In the genomic region with DNA sequence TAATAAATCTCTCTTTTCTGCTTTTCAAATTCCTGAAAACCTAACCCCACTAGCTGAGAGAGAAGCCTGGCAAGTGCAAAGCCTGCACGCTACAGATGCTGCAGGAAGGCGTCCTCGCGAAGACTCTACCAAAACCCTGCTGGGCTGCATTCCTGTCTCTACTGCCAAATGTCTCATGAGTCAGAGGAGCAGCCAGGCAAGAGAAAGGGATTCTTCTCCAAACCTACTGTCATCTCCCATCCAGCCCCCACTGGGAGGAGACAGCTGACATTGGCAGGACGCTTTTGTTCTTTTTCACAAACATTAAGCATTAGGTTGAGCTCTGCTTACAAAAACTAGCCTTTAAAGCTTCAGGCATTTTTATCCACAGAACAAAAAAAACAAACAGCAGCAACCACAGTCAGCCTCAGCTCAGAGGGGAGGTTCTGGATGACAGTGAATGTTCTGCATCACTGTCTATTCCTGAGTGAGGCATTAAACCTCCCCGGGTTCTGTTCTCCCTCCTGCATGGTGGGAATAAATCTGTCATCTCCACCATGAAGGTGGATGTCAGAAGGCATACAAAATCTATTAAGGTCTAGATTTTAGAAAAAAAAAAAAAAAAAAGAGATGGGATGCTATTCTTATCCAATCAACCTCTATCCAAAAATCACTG, we compare ENCODE assay signal across 14 cellular contexts. TPM values are rescaled to one million over a fixed set of nuclear protein-coding genes. Genes with fewer than 3 reads are reported as not detected.
DNase-seq lines count a peak whose midpoint lies in the region; ATAC-seq, FAIRE-seq and TF ChIP-seq lines count a peak whose summit lies in the region.
"Had no signal": no experiment of that assay in that cellular context is flagged by ENCODE, and none has a peak within 500 bp of the region (broad histone marks: within the 10 kb centered on the region; RNA-seq: fewer than 3 reads in every experiment).

No MANE protein-coding gene starts in this region.

- intact Hi-C loops in mammary epithelial cell (cut with micrococcal nuclease) (no loop called here), breast epithelium (cut with DNase I; ENCODE audit: low total_unique reads) (no loop called here)

- H4K20me1 ChIP-seq in mammary epithelial cell (ENCODE audit: insufficient read depth, low read length) (no peaks in the 10 kb centered on the region), astrocyte (ENCODE audit: insufficient read depth, low read length) (peaks cover 88% of the 10 kb centered on the region)

- H3K27me3 ChIP-seq in mammary epithelial cell (ENCODE audit: insufficient read depth, low read length) (no peaks in the 10 kb centered on the region), breast epithelium (peaks cover 0 to 8% of the 10 kb centered on the region in 2 donors), astrocyte (ENCODE audit: insufficient read depth, low read length) (peaks cover 6% of the 10 kb centered on the region)
- H3K27me3 ChIP-seq: cardiac muscle cell had no signal

- H3K79me2 ChIP-seq in mammary epithelial cell (ENCODE audit: insufficient read depth, low read length) (no peaks in the 10 kb centered on the region), astrocyte (ENCODE audit: insufficient read depth, low read length) (peaks cover 55% of the 10 kb centered on the region)

- H3K4me3 ChIP-seq in mammary epithelial cell (replicated peaks in 1 of 3; ENCODE audit: insufficient read depth in 1 of 3, low read depth in 2 of 3, low read length in 3 of 3) = no peak overlapping the region
- no peak overlapping the region for H3K4me3 ChIP-seq in breast epithelium
- H3K4me3 ChIP-seq in astrocyte (ENCODE audit: insufficient read depth, low read depth, low read length) = no peak overlapping the region
- H3K4me3 ChIP-seq: cardiac muscle cell, prostate gland had no signal

- in situ Hi-C loops in mammary epithelial cell (cut with MboI; ENCODE audit: low sequenced_read_pairs in 2 of 2) = no loop called here

- H3K27ac Mint-ChIP-seq in astrocyte (ENCODE audit: unreplicated experiment) = no peak overlapping the region
- H3K27ac Mint-ChIP-seq: activated T-cell treated with anti-CD3 and anti-CD28 coated beads, Interleukin-2, amount 50 U/mL, for 24 hours had no signal

- 27% methylated on average over 6 of the region's 6 CpGs for WGBS in mammary epithelial cell (ENCODE audit: low coverage, missing lambda C conversion rate)

- TF ChIP-seq POLR2A in breast epithelium (IDR thresholded peaks at IDR 0.05) = no peak

- no TSS peak for BruUV-seq in mammary epithelial cell (replicated peaks; lab: Mats Ljungman, UMichigan)

- H3K4me2 ChIP-seq in mammary epithelial cell (ENCODE audit: insufficient read depth, low read depth, low read length) (no peak overlapping the region), astrocyte (ENCODE audit: low read length) (peak overlapping the region; percentile 16)

- peaks cover 3% of the 10 kb centered on the region for H3K9me3 Mint-ChIP-seq in astrocyte (ENCODE audit: unreplicated experiment)
- H3K9me3 Mint-ChIP-seq: activated T-cell treated with anti-CD3 and anti-CD28 coated beads, Interleukin-2, amount 50 U/mL, for 24 hours had no signal

- no peak overlapping the region for H2AFZ ChIP-seq in mammary epithelial cell (ENCODE audit: low read depth, low read length)
- H2AFZ ChIP-seq in astrocyte (ENCODE audit: low read depth, low read length) = no peak overlapping the region

- H3K4me1 ChIP-seq in mammary epithelial cell (ENCODE audit: insufficient read depth, low read length) = no peaks in the 10 kb centered on the region
- no peaks in the 10 kb centered on the region for H3K4me1 ChIP-seq in breast epithelium
- peaks cover 6% of the 10 kb centered on the region for H3K4me1 ChIP-seq in astrocyte (ENCODE audit: insufficient read depth, low read length)
- H3K4me1 ChIP-seq: prostate gland had no signal

- peaks cover 4% of the 10 kb centered on the region for H3K9me3 ChIP-seq in mammary epithelial cell (replicated peaks; ENCODE audit: insufficient read depth, low read length)
- no peaks in the 10 kb centered on the region for H3K9me3 ChIP-seq in breast epithelium
- no peaks in the 10 kb centered on the region for H3K9me3 ChIP-seq in astrocyte (ENCODE audit: insufficient read depth, low read depth, low read length)
- H3K9me3 ChIP-seq: prostate gland had no signal

- no peak overlapping the region for H3K9ac ChIP-seq in mammary epithelial cell (ENCODE audit: insufficient read depth, low read length)
- H3K9ac ChIP-seq in astrocyte (ENCODE audit: low read length) = no peak overlapping the region

- H3K36me3 Mint-ChIP-seq in astrocyte (ENCODE audit: low read depth, unreplicated experiment) = peaks cover 13% of the 10 kb centered on the region

- TF ChIP-seq CTCF in mammary epithelial cell (conservative IDR thresholded peaks at IDR 0.05 in 1 of 2, IDR thresholded peaks at IDR 0.05 in 1 of 2; ENCODE audit: extremely low read depth in 1 of 2, insufficient read depth in 1 of 2, low read depth in 1 of 2, low read length in 2 of 2) (no peak), breast epithelium (IDR thresholded peaks at IDR 0.05) (no peak), astrocyte (IDR thresholded peaks at IDR 0.05; ENCODE audit: insufficient read depth, low read depth, low read length) (no peak)

- peaks cover 18% of the 10 kb centered on the region for H3K4me1 Mint-ChIP-seq in astrocyte (ENCODE audit: low read depth, unreplicated experiment)

- DNase-seq in mammary epithelial cell (peak; percentile 20), breast epithelium (ENCODE audit: low spot score in 2 of 2) (no peak), astrocyte (ENCODE audit: low read depth) (peak; percentile 51), globus pallidus (ENCODE audit: low spot score) (peak; percentile 21), NCI-H2227 (lab: John Stamatoyannopoulos, UW; ENCODE audit: unreplicated experiment) (no peak)
- no peak for DNase-seq in activated CD4-positive, CD25-positive, alpha-beta regulatory T cell treated with anti-CD3 and anti-CD28 coated beads, Interleukin-2, amount 50 U/mL, for 72 hours
- DNase-seq: activated T-cell treated with anti-CD3 and anti-CD28 coated beads, Interleukin-2, amount 50 U/mL, for 24 hours; NCI-H2107 had no signal

- H3K27ac ChIP-seq in mammary epithelial cell (ENCODE audit: insufficient read depth, low read depth, low read length) (no peak overlapping the region), breast epithelium (no peak overlapping the region), astrocyte (ENCODE audit: low read depth, low read length) (no peak overlapping the region)
- H3K27ac ChIP-seq: cardiac muscle cell, prostate gland had no signal

- no peak for ATAC-seq in HG03135 (IDR thresholded peaks at IDR 0.05; ENCODE audit: unreplicated experiment)
- ATAC-seq in GM18867 (IDR thresholded peaks at IDR 0.05; ENCODE audit: unreplicated experiment) = no peak

- dilution Hi-C loops in mammary epithelial cell (cut with HindIII; ENCODE audit: low sequenced_read_pairs) = no loop called here

- H3K36me3 ChIP-seq in mammary epithelial cell (ENCODE audit: insufficient read depth, low read length) (no peaks in the 10 kb centered on the region), breast epithelium (no peaks in the 10 kb centered on the region), astrocyte (ENCODE audit: insufficient read depth, low read length) (no peaks in the 10 kb centered on the region)
- H3K36me3 ChIP-seq: cardiac muscle cell, prostate gland had no signal

- CTCF ChIA-PET in mammary epithelial cell (lab: Charles Lee; ENCODE audit: low non-redundant PET) = no interaction called here

- no peak overlapping the region for H3K4me3 Mint-ChIP-seq in astrocyte (ENCODE audit: unreplicated experiment)
- H3K4me3 Mint-ChIP-seq: activated T-cell treated with anti-CD3 and anti-CD28 coated beads, Interleukin-2, amount 50 U/mL, for 24 hours had no signal

- no peak for FAIRE-seq in astrocyte (lab: Jason Lieb, UNC)
- FAIRE-seq: H54 had no signal

- H3K27me3 Mint-ChIP-seq in astrocyte (ENCODE audit: low read depth, unreplicated experiment) = no peaks in the 10 kb centered on the region

RNA-seq across cellular contexts. Expression of a gene that starts 17.9 kb away (rescaled TPM):
- total RNA-seq in mammary epithelial cell (under 1 TPM; under 0.01 to 0.14 TPM), breast epithelium (1 to 10 TPM in 2 of 3 donors, under 1 TPM in 1; 0.44 to 1.6 (median 1.3) TPM), astrocyte (59.6 and 67.4 TPM in 2 replicates)
- polyA plus RNA-seq in mammary epithelial cell = 0.03 TPM
- polyA minus RNA-seq in mammary epithelial cell = not detected
- total RNA-seq: subcutaneous adipose tissue had no signal

Comparison
In these comparisons a context has a peak if more than half of its experiments do, and no peak if none do; other contexts are left out.
1. DNase-seq: peak in mammary epithelial cell (single experiment), astrocyte (single experiment) and globus pallidus (single experiment); none in breast epithelium (0 of 2), activated CD4-positive, CD25-positive, alpha-beta regulatory T cell treated with anti-CD3 and anti-CD28 coated beads, Interleukin-2, amount 50 U/mL, for 72 hours (single experiment) and NCI-H2227 (single experiment).
2. RNA of a gene that starts 17.9 kb away (total RNA-seq): 59.6 to 67.4 TPM in astrocyte; 0.44 to 1.6 TPM in breast epithelium and under 0.01 to 0.14 TPM in mammary epithelial cell; every median in the first group is over 10 times any median in the second.